Comparison of ENCODE assay signal across 8 cellular contexts in the genomic region with DNA sequence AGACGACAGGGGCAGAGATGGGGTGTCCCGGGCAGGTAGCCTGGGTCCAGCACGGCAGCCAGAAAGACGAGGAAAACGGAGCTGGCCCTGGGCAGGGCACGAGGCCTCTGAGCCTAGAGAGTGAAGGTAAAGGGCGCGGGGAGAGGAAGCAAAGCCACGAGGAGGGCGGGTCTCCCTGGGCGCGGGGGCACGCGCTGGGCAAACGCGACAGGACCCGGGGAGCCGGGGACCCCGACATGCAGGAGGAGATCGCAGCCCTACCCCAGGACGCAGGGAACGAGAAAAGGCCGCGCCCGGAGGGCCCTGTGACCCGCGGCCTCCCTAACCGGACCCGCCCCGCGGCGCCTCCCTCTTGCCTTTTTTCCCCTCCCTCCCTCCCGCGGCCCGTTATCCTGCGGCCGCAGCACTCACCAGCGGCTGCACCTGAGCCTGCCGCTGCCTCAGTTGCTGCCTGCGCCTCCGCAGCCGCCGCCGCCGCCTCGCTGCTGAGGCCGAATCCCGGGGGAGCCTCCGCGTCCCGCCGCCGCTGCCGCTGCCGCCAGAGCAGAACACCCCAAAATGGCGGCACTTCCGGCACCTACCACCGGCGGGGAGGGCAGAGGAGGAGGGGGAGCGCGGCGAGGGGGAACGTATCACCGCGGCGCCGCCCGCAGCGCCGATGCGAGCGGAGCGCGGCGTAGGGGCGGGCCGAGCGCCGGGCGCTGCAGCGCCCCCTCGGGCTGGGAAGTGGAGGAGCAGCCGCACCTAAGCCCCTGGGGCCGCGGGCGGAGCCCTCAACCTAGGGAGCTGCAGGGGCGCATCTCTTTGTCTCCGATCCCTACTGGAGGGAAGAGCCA. TPM values are rescaled to one million over a fixed set of nuclear protein-coding genes. Genes with fewer than 3 reads are reported as not detected.
DNase-seq lines count a peak whose midpoint lies in the region; ATAC-seq, FAIRE-seq and TF ChIP-seq lines count a peak whose summit lies in the region.

A gene (minus strand): TSS at position 552 of the 836 bp plus-strand sequence. CDS start 53,609 bp downstream, outside the sequence.

- peak within 1 kb of the TSS; percentile 96 for H3K9ac ChIP-seq in ES-I3 (ENCODE audit: low read depth, low read length)

- peak; percentile 80 for DNase-seq in H54 (ENCODE audit: insufficient read length, low spot score)
- DNase-seq in LoVo (ENCODE audit: low spot score): peak; percentile 93
- peak; percentile 90 for DNase-seq in RWPE2 (ENCODE audit: low spot score)
- DNase-seq in activated T-helper 2 cell treated with anti-CD3 and anti-CD28 coated beads, Interferon-gamma antibody, Interleukin-2, Interleukin-4, amounts not matched to agents 10 μg/mL and 5 μg/mL and 100 μg/mL, durations not matched to agents 14 hours and 24 hours and 36 hours (ENCODE audit: low spot score): peak; percentile 92
- DNase-seq in fibroblast of peridontal ligament (ENCODE audit: extremely low read depth): peak; percentile 75
- DNase-seq in natural killer cell treated with Interleukin-12 subunit alpha and Interleukin-12 subunit beta and Interleukin-15 and Interleukin-18, amount 100 ng/mL, for 72 hours (ENCODE audit: low spot score): peak; percentile 95
- peak; percentile 94 for DNase-seq in stimulated activated naive CD8-positive, alpha-beta T cell treated with anti-CD3 and anti-CD28 coated beads, Interleukin-15, Interleukin-2, amounts not matched to agents 100 U/mL and 50 U/mL, for 24 hours

- intact Hi-C loops in activated T-helper 2 cell treated with anti-CD3 and anti-CD28 coated beads, Interferon-gamma antibody, Interleukin-2, Interleukin-4, amounts not matched to agents 10 μg/mL and 5 μg/mL and 100 μg/mL, durations not matched to agents 14 hours and 24 hours and 36 hours (cut with micrococcal nuclease): loop anchor here (1.0 to 10.0 kb wide), 6 partner anchors 29 to 214 kb away; a partner anchor contains a TSS

- no peaks in the 10 kb centered on the region for H3K27me3 ChIP-seq in RWPE2 (ENCODE audit: insufficient read depth, poor library complexity, severe bottlenecking)

- H3K36me3 Mint-ChIP-seq in activated T-helper 2 cell treated with anti-CD3 and anti-CD28 coated beads, Interferon-gamma antibody, Interleukin-2, Interleukin-4, amounts not matched to agents 10 μg/mL and 5 μg/mL and 100 μg/mL, durations not matched to agents 14 hours and 24 hours and 36 hours (ENCODE audit: low read depth): peaks cover 30% of the 10 kb centered on the region
- peaks cover 6% of the 10 kb centered on the region for H3K36me3 Mint-ChIP-seq in natural killer cell treated with Interleukin-12 subunit alpha and Interleukin-12 subunit beta and Interleukin-15 and Interleukin-18, amount 100 ng/mL, for 72 hours

- peak; percentile 98 for TF ChIP-seq CTCF in RWPE2 (IDR thresholded peaks at IDR 0.05; ENCODE audit: poor library complexity, severe bottlenecking)

- H3K9me3 Mint-ChIP-seq in activated T-helper 2 cell treated with anti-CD3 and anti-CD28 coated beads, Interferon-gamma antibody, Interleukin-2, Interleukin-4, amounts not matched to agents 10 μg/mL and 5 μg/mL and 100 μg/mL, durations not matched to agents 14 hours and 24 hours and 36 hours: no peaks in the 10 kb centered on the region
- no peaks in the 10 kb centered on the region for H3K9me3 Mint-ChIP-seq in natural killer cell treated with Interleukin-12 subunit alpha and Interleukin-12 subunit beta and Interleukin-15 and Interleukin-18, amount 100 ng/mL, for 72 hours

- TF ChIP-seq POLR2A in H54 (IDR thresholded peaks at IDR 0.05; ENCODE audit: low read depth, low read length): peak; percentile 75

- H3K9me3 ChIP-seq in ES-I3 (ENCODE audit: control insufficient read depth, insufficient read depth, low read length): no peaks in the 10 kb centered on the region
- no peaks in the 10 kb centered on the region for H3K9me3 ChIP-seq in RWPE2 (ENCODE audit: severe bottlenecking)

- peak within 1 kb of the TSS; percentile 82 for H3K27ac ChIP-seq in RWPE2 (ENCODE audit: poor library complexity, severe bottlenecking)

- H3K36me3 ChIP-seq in ES-I3 (ENCODE audit: insufficient read depth, low read length) (no peaks in the 10 kb centered on the region), RWPE2 (ENCODE audit: low read depth) (peaks cover 32% of the 10 kb centered on the region)

- H3K4me1 ChIP-seq in ES-I3 (ENCODE audit: insufficient read depth, low read length): peaks cover 14% of the 10 kb centered on the region
- H3K4me1 ChIP-seq in RWPE2 (ENCODE audit: insufficient read depth, poor library complexity, severe bottlenecking): peaks cover 21% of the 10 kb centered on the region

- H3K4me3 Mint-ChIP-seq in activated T-helper 2 cell treated with anti-CD3 and anti-CD28 coated beads, Interferon-gamma antibody, Interleukin-2, Interleukin-4, amounts not matched to agents 10 μg/mL and 5 μg/mL and 100 μg/mL, durations not matched to agents 14 hours and 24 hours and 36 hours (ENCODE audit: low read depth): peak within 1 kb of the TSS; percentile 100
- H3K4me3 Mint-ChIP-seq in natural killer cell treated with Interleukin-12 subunit alpha and Interleukin-12 subunit beta and Interleukin-15 and Interleukin-18, amount 100 ng/mL, for 72 hours: peak within 1 kb of the TSS; percentile 99

- ATAC-seq in RWPE2 (ENCODE audit: low read depth): peak; percentile 91
- peak; percentile 98 to 99 for ATAC-seq in natural killer cell treated with Interleukin-12 subunit alpha and Interleukin-12 subunit beta and Interleukin-15 and Interleukin-18, amount 100 ng/mL, for 72 hours
- ATAC-seq in stimulated activated naive CD8-positive, alpha-beta T cell treated with anti-CD3 and anti-CD28 coated beads, Interleukin-15, Interleukin-2, amounts not matched to agents 100 U/mL and 50 U/mL, for 24 hours: peak; percentile 97

- H3K4me3 ChIP-seq in RWPE2 (ENCODE audit: severe bottlenecking): peak within 1 kb of the TSS; percentile 75

- FAIRE-seq in H54 (lab: Jason Lieb, UNC): no peak

- H3K27me3 Mint-ChIP-seq in activated T-helper 2 cell treated with anti-CD3 and anti-CD28 coated beads, Interferon-gamma antibody, Interleukin-2, Interleukin-4, amounts not matched to agents 10 μg/mL and 5 μg/mL and 100 μg/mL, durations not matched to agents 14 hours and 24 hours and 36 hours (ENCODE audit: low read depth): no peaks in the 10 kb centered on the region
- no peaks in the 10 kb centered on the region for H3K27me3 Mint-ChIP-seq in natural killer cell treated with Interleukin-12 subunit alpha and Interleukin-12 subunit beta and Interleukin-15 and Interleukin-18, amount 100 ng/mL, for 72 hours

- peaks cover 31% of the 10 kb centered on the region for H3K4me1 Mint-ChIP-seq in activated T-helper 2 cell treated with anti-CD3 and anti-CD28 coated beads, Interferon-gamma antibody, Interleukin-2, Interleukin-4, amounts not matched to agents 10 μg/mL and 5 μg/mL and 100 μg/mL, durations not matched to agents 14 hours and 24 hours and 36 hours (ENCODE audit: low read depth)
- peaks cover 32 to 47% of the 10 kb centered on the region in 2 donors for H3K4me1 Mint-ChIP-seq in natural killer cell treated with Interleukin-12 subunit alpha and Interleukin-12 subunit beta and Interleukin-15 and Interleukin-18, amount 100 ng/mL, for 72 hours (ENCODE audit: low read depth in 2 of 2)

- peak within 1 kb of the TSS; percentile 95 for H3K27ac Mint-ChIP-seq in activated T-helper 2 cell treated with anti-CD3 and anti-CD28 coated beads, Interferon-gamma antibody, Interleukin-2, Interleukin-4, amounts not matched to agents 10 μg/mL and 5 μg/mL and 100 μg/mL, durations not matched to agents 14 hours and 24 hours and 36 hours
- H3K27ac Mint-ChIP-seq in natural killer cell treated with Interleukin-12 subunit alpha and Interleukin-12 subunit beta and Interleukin-15 and Interleukin-18, amount 100 ng/mL, for 72 hours: peak within 1 kb of the TSS; percentile 98

RNA-seq across cellular contexts. Expression of the gene that starts here (rescaled TPM):
- total RNA-seq in activated T-helper 2 cell treated with anti-CD3 and anti-CD28 coated beads, Interferon-gamma antibody, Interleukin-2, Interleukin-4, amounts not matched to agents 10 μg/mL and 5 μg/mL and 100 μg/mL, durations not matched to agents 14 hours and 24 hours and 36 hours: 129 and 132 TPM in 2 replicates
- 100 to 1,000 TPM; 165 to 230 TPM for total RNA-seq in natural killer cell treated with Interleukin-12 subunit alpha and Interleukin-12 subunit beta and Interleukin-15 and Interleukin-18, amount 100 ng/mL, for 72 hours

Comparison
In these comparisons a context has a peak if more than half of its experiments do, and no peak if none do; other contexts are left out.
1. Peak in every context shown above with its lines: DNase-seq, ATAC-seq, H3K4me3 ChIP-seq and H3K27ac ChIP-seq.